In the genomic region with DNA sequence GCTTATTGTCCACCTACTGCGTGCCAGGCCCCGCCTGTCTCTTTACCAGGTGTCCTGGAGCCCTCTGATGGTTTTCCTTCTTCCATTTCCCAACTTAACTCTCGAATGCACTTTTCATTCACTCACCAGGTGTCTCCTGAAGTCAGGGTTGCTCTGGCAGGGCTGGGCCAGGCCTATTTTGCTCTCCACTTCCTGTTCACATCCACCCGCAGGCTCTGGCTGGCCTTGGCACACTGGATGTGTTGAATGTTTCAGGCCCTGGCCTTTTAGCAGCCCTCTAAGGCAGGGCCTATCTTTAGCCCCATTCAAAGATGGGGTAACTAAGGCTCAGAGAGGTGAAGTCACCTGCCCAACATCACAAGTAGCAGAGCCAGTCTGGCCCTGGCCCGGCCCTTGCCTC, we compare ENCODE assay signal across 1 cellular context.
TF ChIP-seq lines count a peak whose summit lies in the region.

No MANE protein-coding gene starts in this region.

TF ChIP-seq in K562, 482 proteins besides CTCF, POLR2A, EP300 and RAD21:
- TF ChIP-seq SIN3B (IDR thresholded peaks at IDR 0.05; ENCODE audit: low read depth) = no peak
- no peak for TF ChIP-seq PHF20 (IDR thresholded peaks at IDR 0.05; ENCODE audit: partially characterized antibody)
- TF ChIP-seq BMI1 (IDR thresholded peaks at IDR 0.05; ENCODE audit: low read length) = no peak
- no peak for TF ChIP-seq ESRRA (IDR thresholded peaks at IDR 0.05; ENCODE audit: borderline replicate concordance, low read depth)
- TF ChIP-seq ZBTB8A (IDR thresholded peaks at IDR 0.05; ENCODE audit: partially characterized antibody) = no peak
- TF ChIP-seq MCM5 (IDR thresholded peaks at IDR 0.05; ENCODE audit: low read depth) = no peak
- no peak for TF ChIP-seq TCFL5 (CRISPR knock-in tag; conservative IDR thresholded peaks at IDR 0.05)
- no peak for TF ChIP-seq ELK3 (CRISPR knock-in tag; IDR thresholded peaks at IDR 0.05)
- TF ChIP-seq NR2C2 (CRISPR knock-in tag; IDR thresholded peaks at IDR 0.05) = no peak
- no peak for TF ChIP-seq NR2C2 (tag; IDR thresholded peaks at IDR 0.05)
- TF ChIP-seq COPS2 (conservative IDR thresholded peaks at IDR 0.05) = no peak
- no peak for TF ChIP-seq POLR2AphosphoS2 (IDR thresholded peaks at IDR 0.05; ENCODE audit: low read length)
- TF ChIP-seq KLF6 (CRISPR knock-in tag; IDR thresholded peaks at IDR 0.05; ENCODE audit: borderline replicate concordance) = no peak
